19 cellular contexts compared by ENCODE assay signal in the genomic region with DNA sequence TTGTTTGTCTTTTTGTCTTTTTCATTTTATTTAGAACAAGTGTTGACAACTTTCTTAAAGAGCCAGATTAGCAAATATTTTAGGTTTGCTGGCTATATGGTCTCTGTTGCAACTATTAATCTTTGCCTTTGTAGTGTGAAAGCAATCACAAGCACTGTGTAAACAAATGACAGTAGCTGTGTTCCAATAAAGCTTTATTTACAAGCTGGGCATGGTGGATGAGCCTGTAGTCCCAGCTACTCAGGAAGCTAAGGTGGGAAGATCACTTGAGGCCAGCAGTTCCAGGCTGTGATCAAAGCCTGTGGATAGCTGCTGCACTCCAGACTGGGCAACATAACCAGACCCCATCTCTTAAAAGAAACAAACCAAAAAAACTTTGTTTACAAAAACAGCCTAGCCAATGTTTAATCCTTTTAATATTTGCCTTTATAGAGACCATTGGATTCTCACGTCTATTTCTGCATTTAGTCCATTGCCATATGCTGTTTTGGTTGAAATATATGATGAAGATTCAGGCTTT. TPM values are rescaled to one million over a fixed set of nuclear protein-coding genes. Genes with fewer than 3 reads are reported as not detected.
DNase-seq lines count a peak whose midpoint lies in the region; ATAC-seq, FAIRE-seq and TF ChIP-seq lines count a peak whose summit lies in the region.
"Had no signal": no experiment of that assay in that cellular context is flagged by ENCODE, and none has a peak within 500 bp of the region (broad histone marks: within the 10 kb centered on the region; RNA-seq: fewer than 3 reads in every experiment).

No MANE protein-coding gene starts in this region.

- H3K4me3 ChIP-seq in HepG2 (replicated peaks in 1 of 3; ENCODE audit: insufficient read depth in 1 of 3, low read depth in 2 of 3, low read length in 3 of 3) (peak overlapping the region in 2 of 3 experiments; percentile 81 to 82; a peak in 2 of 6 replicates), right lobe of liver (no peak overlapping the region)
- H3K4me3 ChIP-seq: body of pancreas, thoracic aorta had no signal

- TF ChIP-seq EP300 in HepG2 (IDR thresholded peaks at IDR 0.05; ENCODE audit: low read depth in 2 of 2, low read length in 2 of 2) (no peak), HepG2 (CRISPR knock-in tag; IDR thresholded peaks at IDR 0.05; ENCODE audit: borderline replicate concordance) (no peak)

- H3K36me3 ChIP-seq in HepG2 (replicated peaks in 1 of 2; ENCODE audit: control insufficient read depth in 1 of 2, insufficient read depth in 2 of 2, low read length in 2 of 2), result peaks cover 0 to 17% of the 10 kb centered on the region in 2 experiments
- peaks cover 0 to 51% (median 7%) of the 10 kb centered on the region in 4 donors for H3K36me3 ChIP-seq in right lobe of liver

- no peak for TF ChIP-seq CTCF in HepG2 (CRISPR knock-in tag; IDR thresholded peaks at IDR 0.05)
- TF ChIP-seq CTCF in right lobe of liver (IDR thresholded peaks at IDR 0.05), result no peak

- in situ Hi-C loops in HepG2 (cut with HindIII; ENCODE audit: extremely low pct_ligation_motif_present, low pct_unique_long_range_greater_than_20kb), result no loop called here

- FAIRE-seq in HepG2 (lab: Jason Lieb, UNC), result no peak
- FAIRE-seq: HTR-8/SVneo had no signal

- peak overlapping the region; percentile 84 for H3K4me2 ChIP-seq in HepG2 (ENCODE audit: low read depth, low read length)

- no peak for ATAC-seq in HepG2
- no peak for ATAC-seq in right lobe of liver
- ATAC-seq in T-helper 17 cell, result no peak
- ATAC-seq: body of pancreas; Panc1; stimulated activated memory B cell treated with anti-CD40 and anti-IgM and Interleukin-4, amounts not matched to agents 10 μg/mL and 1 μg/mL and 100 μg/mL, for 72 hours had no signal

- H3K9me3 ChIP-seq in HepG2 (ENCODE audit: low read length) (no peaks in the 10 kb centered on the region), right lobe of liver (no peaks in the 10 kb centered on the region), T-helper 17 cell (ENCODE audit: control insufficient read depth, low read length, poor library complexity, severe bottlenecking) (no peaks in the 10 kb centered on the region)
- H3K9me3 ChIP-seq: body of pancreas, thoracic aorta had no signal

- TF ChIP-seq POLR2A in HepG2 (IDR thresholded peaks at IDR 0.05; ENCODE audit: insufficient read depth in 1 of 2, low read depth in 2 of 2, low read length in 2 of 2), result no peak
- TF ChIP-seq POLR2A in right lobe of liver (IDR thresholded peaks at IDR 0.05), result no peak

- H3K27ac ChIP-seq in HepG2 (ENCODE audit: extremely low read length, insufficient read depth, low read length), result peak overlapping the region; percentile 85
- H3K27ac ChIP-seq in right lobe of liver, result no peak overlapping the region
- H3K27ac ChIP-seq: body of pancreas, parathyroid adenoma, thoracic aorta had no signal

- H3K27me3 ChIP-seq in HepG2 (ENCODE audit: control insufficient read depth in 1 of 2, insufficient read depth in 2 of 2, low read length in 2 of 2) (no peaks in the 10 kb centered on the region; a peak in 1 of 5 replicates), right lobe of liver (no peaks in the 10 kb centered on the region)
- H3K27me3 ChIP-seq: body of pancreas had no signal

- no peak for TF ChIP-seq RAD21 in HepG2 (CRISPR knock-in tag; IDR thresholded peaks at IDR 0.05)

- intact Hi-C loops in HepG2 (cut with micrococcal nuclease; ENCODE audit: unreplicated experiment), result no loop called here
- intact Hi-C loops in right lobe of liver (cut with DNase I), result no loop called here

- DNase-seq in HepG2 (ENCODE audit: low spot score) (peak; percentile 14), right lobe of liver (no peak), T-helper 17 cell (no peak), immature natural killer cell (no peak), NCI-H226 (no peak), OCI-M2 (lab: John Stamatoyannopoulos, UW; ENCODE audit: unreplicated experiment) (no peak), NCI-H1048 (lab: John Stamatoyannopoulos, UW) (no peak)
- DNase-seq: activated CD4-positive, alpha-beta T cell treated with anti-CD3 and anti-CD28 coated beads for 1 hour; activated naive CD4-positive, alpha-beta T cell; body of pancreas; cortex of kidney; NCI-H1417 treated with DMSO at 0.1 percent for 48 hours; NCI-H2171; NCI-H748 treated with DMSO at 0.1 percent for 48 hours had no signal

- no peaks in the 10 kb centered on the region for H3K9me3 Mint-ChIP-seq in immature natural killer cell
- H3K9me3 Mint-ChIP-seq: stimulated activated memory B cell treated with anti-CD40 and anti-IgM and Interleukin-4, amounts not matched to agents 10 μg/mL and 1 μg/mL and 100 μg/mL, for 72 hours had no signal

- H3K4me1 ChIP-seq in HepG2 (ENCODE audit: insufficient read depth, low read length) (peaks cover 34% of the 10 kb centered on the region), right lobe of liver (peaks cover 0 to 20% (median 8%) of the 10 kb centered on the region in 4 donors)

- H3K36me3 Mint-ChIP-seq in T-helper 17 cell (ENCODE audit: low read depth) (no peaks in the 10 kb centered on the region), immature natural killer cell (peaks cover 5 to 30% (median 6%) of the 10 kb centered on the region in 3 donors)

- 0 out of 2 replicates have a peak overlapping the region, but pooled peaks have one; percentile 90 for H3K9ac ChIP-seq in HepG2 (ENCODE audit: insufficient read depth, low read depth, low read length)
- H3K9ac ChIP-seq: parathyroid adenoma had no signal

- POLR2A ChIA-PET in HepG2 (lab: Yijun Ruan, JAX), result no interaction called here

- H3K27me3 Mint-ChIP-seq in T-helper 17 cell, result no peaks in the 10 kb centered on the region
- peaks cover 4 to 10% (median 8%) of the 10 kb centered on the region in 3 donors for H3K27me3 Mint-ChIP-seq in immature natural killer cell (ENCODE audit: low read depth in 3 of 3)
- H3K27me3 Mint-ChIP-seq: stimulated activated memory B cell treated with anti-CD40 and anti-IgM and Interleukin-4, amounts not matched to agents 10 μg/mL and 1 μg/mL and 100 μg/mL, for 72 hours had no signal

- H3K27ac Mint-ChIP-seq in T-helper 17 cell (peak overlapping the region; percentile 29), immature natural killer cell (peak overlapping the region in 2 of 6 donors; percentile 56 to 73)
- H3K27ac Mint-ChIP-seq: stimulated activated memory B cell treated with anti-CD40 and anti-IgM and Interleukin-4, amounts not matched to agents 10 μg/mL and 1 μg/mL and 100 μg/mL, for 72 hours had no signal

- no TSS peak for BruUV-seq in HepG2 (replicated peaks; lab: Mats Ljungman, UMichigan)

- peaks cover 25% of the 10 kb centered on the region for H3K79me2 ChIP-seq in HepG2 (ENCODE audit: insufficient read depth, low read length)

- 100% methylated on average over 1 of the region's 1 CpG for WGBS in HepG2 (ENCODE audit: low lambda C conversion rate)
- 88% methylated on average over 1 of the region's 1 CpG for WGBS in right lobe of liver (ENCODE audit: insufficient coverage, low coverage, low lambda C conversion rate, missing lambda C conversion rate)

- H2AFZ ChIP-seq in HepG2 (ENCODE audit: low read length), result no peak overlapping the region
- H2AFZ ChIP-seq: parathyroid adenoma had no signal

- CTCF ChIA-PET in HepG2 (lab: Yijun Ruan, JAX; ENCODE audit: low intra/inter-chr PET ratio, low total read pairs), result no interaction called here

- H4K20me1 ChIP-seq in HepG2 (ENCODE audit: insufficient read depth, low read length), result no peaks in the 10 kb centered on the region

- H3K4me1 Mint-ChIP-seq in T-helper 17 cell (peaks cover 34% of the 10 kb centered on the region), immature natural killer cell (peaks cover 48 to 78% of the 10 kb centered on the region in 2 donors)

- H3K4me3 Mint-ChIP-seq in T-helper 17 cell (peak overlapping the region; percentile 25), immature natural killer cell (peak overlapping the region in 3 of 5 donors; percentile 36 to 53 (median 52))
- H3K4me3 Mint-ChIP-seq: stimulated activated memory B cell treated with anti-CD40 and anti-IgM and Interleukin-4, amounts not matched to agents 10 μg/mL and 1 μg/mL and 100 μg/mL, for 72 hours had no signal

RNA-seq across cellular contexts. Expression of a gene that starts 2.5 kb away (rescaled TPM):
- total RNA-seq in HepG2 (2016; rRNA removed; fragmentation: Illumina TruSeq; extraction: Trizol) (21.5 and 34.6 TPM in 2 replicates), right lobe of liver (10 to 100 TPM in 2 of 6 experiments, 1 to 10 TPM in 4; 8.5 to 11.2 (median 9.7) TPM), T-helper 17 cell (10 to 100 TPM; 11.8 to 16.9 TPM)
- total RNA-seq in HepG2 (2016; cell fraction: cytosol; rRNA removed; fragmentation: Illumina TruSeq; extraction: Trizol; ENCODE audit: low read depth), result 2.1 and 3.1 TPM in 2 replicates
- 18.0 and 40.1 TPM in 2 replicates for total RNA-seq in HepG2 (2016; cell fraction: insoluble cytoplasmic fraction; rRNA removed; fragmentation: Illumina TruSeq; extraction: Trizol)
- total RNA-seq in HepG2 (2016; cell fraction: membrane; rRNA removed; fragmentation: Illumina TruSeq; extraction: Trizol), result 10.5 and 10.9 TPM in 2 replicates
- 24.8 and 25.7 TPM in 2 replicates for total RNA-seq in HepG2 (2016; cell fraction: nucleus; rRNA removed; fragmentation: Illumina TruSeq; extraction: Trizol)
- polyA plus RNA-seq in HepG2 (2011; rRNA removed) (11.2 and 14.0 TPM in 2 replicates), immature natural killer cell (10 to 100 TPM; 17.9 to 23.6 (median 22.9) TPM)
- 8.2 and 9.0 TPM in 2 replicates for polyA plus RNA-seq in HepG2 (2011; cell fraction: cytosol; rRNA removed)
- 4.3 and 7.3 TPM in 2 replicates for polyA plus RNA-seq in HepG2 (2011; cell fraction: nucleus; rRNA removed)
- polyA plus RNA-seq in HepG2 (2012), result 8.5 and 10.0 TPM in 2 replicates
- 2.0 TPM in 2 replicates for polyA plus RNA-seq in HepG2 (2016; cell fraction: cytosol; fragmentation: Illumina TruSeq; extraction: Trizol; ENCODE audit: low read depth)
- 29.8 and 31.5 TPM in 2 replicates for polyA plus RNA-seq in HepG2 (2016; cell fraction: insoluble cytoplasmic fraction; fragmentation: Illumina TruSeq; extraction: Trizol; ENCODE audit: low read depth)
- polyA plus RNA-seq in HepG2 (2016; cell fraction: membrane; fragmentation: Illumina TruSeq; extraction: Trizol; ENCODE audit: low read depth), result 6.6 and 7.0 TPM in 2 replicates
- polyA plus RNA-seq in HepG2 (2016; cell fraction: nucleus; fragmentation: Illumina TruSeq; extraction: Trizol; ENCODE audit: insufficient read depth, low read depth), result 16.1 and 17.7 TPM in 2 replicates
- polyA minus RNA-seq in HepG2 (2011; rRNA and poly(A)+ RNA removed; ENCODE audit: low replicate concordance), result 21.2 and 57.6 TPM in 2 replicates
- 10.0 and 11.9 TPM in 2 replicates for polyA minus RNA-seq in HepG2 (2011; cell fraction: cytosol; rRNA and poly(A)+ RNA removed)
- polyA minus RNA-seq in HepG2 (2011; cell fraction: nucleus; rRNA and poly(A)+ RNA removed), result 16.5 and 19.3 TPM in 2 replicates

RNA-seq across cellular contexts. Expression of a gene that starts 2.7 kb away (rescaled TPM):
- total RNA-seq in HepG2 (2016; rRNA removed; fragmentation: Illumina TruSeq; extraction: Trizol) (29.4 and 73.8 TPM in 2 replicates), right lobe of liver (10 to 100 TPM; 13.0 to 21.0 (median 18.5) TPM), T-helper 17 cell (10 to 100 TPM; 45.6 to 57.4 TPM)
- 21.3 and 25.1 TPM in 2 replicates for total RNA-seq in HepG2 (2016; cell fraction: cytosol; rRNA removed; fragmentation: Illumina TruSeq; extraction: Trizol; ENCODE audit: low read depth)
- total RNA-seq in HepG2 (2016; cell fraction: insoluble cytoplasmic fraction; rRNA removed; fragmentation: Illumina TruSeq; extraction: Trizol), result 29.7 and 78.1 TPM in 2 replicates
- total RNA-seq in HepG2 (2016; cell fraction: membrane; rRNA removed; fragmentation: Illumina TruSeq; extraction: Trizol), result 28.7 and 29.6 TPM in 2 replicates
- total RNA-seq in HepG2 (2016; cell fraction: nucleus; rRNA removed; fragmentation: Illumina TruSeq; extraction: Trizol), result 64.1 and 71.5 TPM in 2 replicates
- polyA plus RNA-seq in HepG2 (2011; rRNA removed) (22.3 and 23.4 TPM in 2 replicates), immature natural killer cell (10 to 100 TPM in 1 of 3 donors, 1 to 10 TPM in 2; 8.5 to 20.3 (median 9.3) TPM)
- 13.8 and 17.3 TPM in 2 replicates for polyA plus RNA-seq in HepG2 (2011; cell fraction: cytosol; rRNA removed)
- polyA plus RNA-seq in HepG2 (2011; cell fraction: nucleus; rRNA removed), result 47.5 and 54.9 TPM in 2 replicates
- 29.4 and 35.6 TPM in 2 replicates for polyA plus RNA-seq in HepG2 (2012)
- 4.8 and 5.0 TPM in 2 replicates for polyA plus RNA-seq in HepG2 (2016; cell fraction: cytosol; fragmentation: Illumina TruSeq; extraction: Trizol; ENCODE audit: low read depth)
- polyA plus RNA-seq in HepG2 (2016; cell fraction: insoluble cytoplasmic fraction; fragmentation: Illumina TruSeq; extraction: Trizol; ENCODE audit: low read depth), result 65.6 and 71.6 TPM in 2 replicates
- polyA plus RNA-seq in HepG2 (2016; cell fraction: membrane; fragmentation: Illumina TruSeq; extraction: Trizol; ENCODE audit: low read depth), result 14.7 and 16.5 TPM in 2 replicates
- polyA plus RNA-seq in HepG2 (2016; cell fraction: nucleus; fragmentation: Illumina TruSeq; extraction: Trizol; ENCODE audit: insufficient read depth, low read depth), result 114 and 117 TPM in 2 replicates
- 64.6 and 270 TPM in 2 replicates for polyA minus RNA-seq in HepG2 (2011; rRNA and poly(A)+ RNA removed; ENCODE audit: low replicate concordance)
- polyA minus RNA-seq in HepG2 (2011; cell fraction: cytosol; rRNA and poly(A)+ RNA removed), result 16.0 and 21.0 TPM in 2 replicates
- 60.4 and 73.0 TPM in 2 replicates for polyA minus RNA-seq in HepG2 (2011; cell fraction: nucleus; rRNA and poly(A)+ RNA removed)

Comparison
In these comparisons a context has a peak if more than half of its experiments do, and no peak if none do; other contexts are left out.
1. H3K4me3 ChIP-seq: peak in HepG2 (2 of 3); none in right lobe of liver (0 of 3).